ENCODE assay signal across 35 cellular contexts in genomic region chrX:10974920-10975319, GRCh38.
"Had no signal": no experiment of that assay in that cellular context is flagged by ENCODE, and none has a peak within 500 bp of the region (broad histone marks: within the 10 kb centered on the region; RNA-seq: fewer than 3 reads in every experiment).

No MANE protein-coding gene starts in this region.

- H3K36me3 Mint-ChIP-seq: activated naive CD8-positive, alpha-beta T cell; brain had no signal

- H3K27me3 Mint-ChIP-seq: activated B cell treated with CpG ODN at 0.5 μM for 24 hours; activated CD8-positive, alpha-beta T cell treated with anti-CD3 and anti-CD28 coated beads for 36 hours; activated naive CD8-positive, alpha-beta T cell; activated T-helper 17 cell treated with anti-CD3 and anti-CD28 coated beads, Interleukin-2, amount 50 U/mL, for 72 hours; brain; dendritic cell treated with granulocyte-macrophage colony-stimulating factor and Interleukin-4, amounts not matched to agents 40 ng/mL and 50 ng/mL, for 4 days; effector memory CD8-positive, alpha-beta T cell; T-helper 17 cell had no signal

- H3K4me1 ChIP-seq: breast epithelium, colonic mucosa, foreskin keratinocyte, gastrocnemius medialis, heart left ventricle had no signal

- H3K4me3 ChIP-seq: breast epithelium, cardiac muscle cell, colonic mucosa, dorsolateral prefrontal cortex, esophagus muscularis mucosa, gastrocnemius medialis, heart left ventricle had no signal

- DNase-seq: activated B cell treated with CpG ODN at 0.5 μM for 24 hours; activated CD4-positive, alpha-beta T cell treated with anti-CD3 and anti-CD28 coated beads for 48 hours; activated CD4-positive, alpha-beta T cell treated with anti-CD3 and anti-CD28 coated beads, Interleukin-2, amount 50 U/mL, for 1 hour; activated CD4-positive, alpha-beta T cell treated with anti-CD3 and anti-CD28 coated beads, Interleukin-2, amount 50 U/mL, for 48 hours; activated CD8-positive, alpha-beta memory T cell treated with anti-CD3 and anti-CD28 coated beads for 24 hours; activated CD8-positive, alpha-beta T cell treated with anti-CD3 and anti-CD28 coated beads for 36 hours; activated effector memory CD4-positive, alpha-beta T cell treated with Interleukin-2 at 50 U/mL for 16 hours; activated gamma-delta T cell treated with Interleukin-2 at 50 U/mL for 16 hours; activated naive CD4-positive, alpha-beta T cell treated with anti-CD3 and anti-CD28 coated beads, Interleukin-2, amount 50 U/mL, for 16 hours; activated naive CD4-positive, alpha-beta T cell treated with Interleukin-2 at 50 U/mL for 16 hours; activated T-cell treated with anti-CD3 and anti-CD28 coated beads, Interleukin-2, amount 50 U/mL, for 4 hours; amniotic stem cell; aorta; central memory CD4-positive, alpha-beta T cell; cerebellar nuclear complex; colonic mucosa; dorsolateral prefrontal cortex; effector memory CD8-positive, alpha-beta T cell; erythroblast; foreskin keratinocyte; gastrocnemius medialis; glutamatergic neuron; heart left ventricle; T-helper 1 cell; T-helper 17 cell; T1000; WERI-Rb-1 had no signal

- H3K36me3 ChIP-seq: breast epithelium, cardiac muscle cell, colonic mucosa, esophagus muscularis mucosa, gastrocnemius medialis, heart left ventricle, WERI-Rb-1 had no signal

- H3K9me3 ChIP-seq: breast epithelium, colonic mucosa, esophagus muscularis mucosa, gastrocnemius medialis, heart left ventricle had no signal

- H3K27me3 ChIP-seq: breast epithelium, cardiac muscle cell, colonic mucosa, esophagus muscularis mucosa, foreskin keratinocyte, gastrocnemius medialis, heart left ventricle had no signal

- H3K27ac ChIP-seq: breast epithelium, cardiac muscle cell, colonic mucosa, dorsolateral prefrontal cortex, esophagus muscularis mucosa, foreskin keratinocyte, gastrocnemius medialis, heart left ventricle, WERI-Rb-1 had no signal

- H3K27ac Mint-ChIP-seq: activated B cell treated with CpG ODN at 0.5 μM for 24 hours; activated CD8-positive, alpha-beta T cell treated with anti-CD3 and anti-CD28 coated beads for 36 hours; activated naive CD8-positive, alpha-beta T cell; activated T-helper 17 cell treated with anti-CD3 and anti-CD28 coated beads, Interleukin-2, amount 50 U/mL, for 72 hours; brain; dendritic cell treated with granulocyte-macrophage colony-stimulating factor and Interleukin-4, amounts not matched to agents 40 ng/mL and 50 ng/mL, for 4 days; effector memory CD8-positive, alpha-beta T cell; T-helper 17 cell; T-helper 2 cell treated with Interferon-gamma antibody and Interleukin-4, amounts not matched to agents 5 μg/mL and 100 μg/mL, for 36 hours had no signal

- H3K4me3 Mint-ChIP-seq: activated B cell treated with CpG ODN at 0.5 μM for 24 hours; activated CD8-positive, alpha-beta T cell treated with anti-CD3 and anti-CD28 coated beads for 36 hours; activated naive CD8-positive, alpha-beta T cell; activated T-cell treated with anti-CD3 and anti-CD28 coated beads, Interleukin-2, amount 50 U/mL, for 4 hours; activated T-helper 17 cell treated with anti-CD3 and anti-CD28 coated beads, Interleukin-2, amount 50 U/mL, for 72 hours; brain; dendritic cell treated with granulocyte-macrophage colony-stimulating factor and Interleukin-4, amounts not matched to agents 40 ng/mL and 50 ng/mL, for 4 days; effector memory CD8-positive, alpha-beta T cell; T-helper 17 cell; T-helper 2 cell treated with Interferon-gamma antibody and Interleukin-4, amounts not matched to agents 5 μg/mL and 100 μg/mL, for 36 hours had no signal

- H3K4me1 Mint-ChIP-seq: activated B cell treated with CpG ODN at 0.5 μM for 24 hours; activated T-helper 17 cell treated with anti-CD3 and anti-CD28 coated beads, Interleukin-2, amount 50 U/mL, for 72 hours; T-helper 17 cell had no signal
